Comparison of ENCODE assay signal across 8 cellular contexts in the genomic region with DNA sequence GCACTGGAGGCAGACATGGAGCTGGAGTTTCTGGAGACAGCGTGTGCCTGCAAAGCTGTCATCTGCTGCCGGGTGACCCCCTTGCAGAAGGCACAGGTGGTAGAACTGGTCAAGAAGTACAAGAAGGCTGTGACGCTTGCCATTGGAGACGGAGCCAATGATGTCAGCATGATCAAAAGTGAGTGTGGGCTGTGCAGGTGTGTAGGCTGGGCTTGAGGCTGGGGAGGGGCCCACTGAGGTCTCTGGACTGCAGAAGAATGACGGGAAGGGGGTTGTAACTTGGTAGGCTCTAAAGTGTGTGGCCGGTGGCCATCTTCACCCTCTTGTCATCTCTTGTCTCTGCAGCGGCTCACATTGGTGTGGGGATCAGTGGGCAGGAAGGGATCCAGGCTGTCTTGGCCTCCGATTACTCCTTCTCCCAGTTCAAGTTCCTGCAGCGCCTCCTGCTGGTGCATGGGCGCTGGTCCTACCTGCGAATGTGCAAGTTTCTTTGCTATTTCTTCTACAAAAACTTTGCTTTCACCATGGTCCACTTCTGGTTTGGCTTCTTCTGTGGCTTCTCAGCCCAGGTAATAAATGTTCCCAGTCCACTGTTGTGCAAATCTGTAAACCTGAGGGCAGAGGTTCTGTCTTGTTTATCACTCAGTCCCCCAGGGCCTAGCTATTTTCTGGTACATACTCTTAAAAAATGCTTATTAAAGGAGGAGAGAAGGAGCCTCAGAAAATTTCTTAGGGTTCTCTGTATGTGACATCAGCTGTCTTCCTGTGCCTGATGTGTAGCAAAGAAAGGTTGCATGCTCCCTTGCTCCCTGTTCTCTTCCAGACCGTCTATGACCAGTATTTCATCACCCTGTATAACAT. TPM values are rescaled to one million over a fixed set of nuclear protein-coding genes. Genes with fewer than 3 reads are reported as not detected.
DNase-seq lines count a peak whose midpoint lies in the region; ATAC-seq, FAIRE-seq and TF ChIP-seq lines count a peak whose summit lies in the region.

No MANE protein-coding gene starts in this region.

- H3K27me3 ChIP-seq in SU-DHL-6 (ENCODE audit: low read length) (no peaks in the 10 kb centered on the region), adipocyte (replicated peaks; ENCODE audit: control insufficient read depth, insufficient read depth, low read length) (no peaks in the 10 kb centered on the region)

- ATAC-seq in GM18909 (IDR thresholded peaks at IDR 0.05; ENCODE audit: poor library complexity, unreplicated experiment) = no peak

- no peak overlapping the region for H3K4me2 ChIP-seq in SU-DHL-6 (ENCODE audit: low read depth, low read length, poor library complexity, severe bottlenecking)

- TF ChIP-seq CTCF in SU-DHL-6 (IDR thresholded peaks at IDR 0.05; ENCODE audit: insufficient read depth, low read length, poor library complexity, severe bottlenecking) (peak; percentile 77), kidney (IDR thresholded peaks at IDR 0.05; ENCODE audit: borderline replicate concordance, extremely low read depth, insufficient read depth) (no peak)

- DNase-seq in NCI-H82 (lab: John Stamatoyannopoulos, UW) = peak; percentile 78
- DNase-seq in NCI-H82 treated with DMSO at 0.1 percent for 48 hours (lab: John Stamatoyannopoulos, UW; ENCODE audit: unreplicated experiment) = no peak
- DNase-seq in adipocyte (ENCODE audit: low read depth) = peak; percentile 62
- DNase-seq in kidney = peak; percentile 73
- DNase-seq in stimulated activated naive CD4-positive, alpha-beta T cell (lab: John Stamatoyannopoulos, UW) = peak; percentile 46 to 75 (median 60)
- DNase-seq in occipital lobe (lab: John Stamatoyannopoulos, UW) = no peak

- no peaks in the 10 kb centered on the region for H3K9me3 ChIP-seq in SU-DHL-6 (ENCODE audit: insufficient read depth, low read length)
- H3K9me3 ChIP-seq in adipocyte (ENCODE audit: control insufficient read depth, low read length) = no peaks in the 10 kb centered on the region
- H3K9me3 ChIP-seq in kidney (ENCODE audit: control insufficient read depth in 1 of 2, low read length in 2 of 2) = no peaks in the 10 kb centered on the region

- no peaks in the 10 kb centered on the region for H3K79me2 ChIP-seq in SU-DHL-6 (ENCODE audit: insufficient read depth, low read length)

- H3K36me3 ChIP-seq in SU-DHL-6 (ENCODE audit: low read length) (no peaks in the 10 kb centered on the region), adipocyte (ENCODE audit: control insufficient read depth, insufficient read depth, low read length, severe bottlenecking) (peaks cover 89% of the 10 kb centered on the region), kidney (ENCODE audit: control insufficient read depth in 1 of 2, insufficient read depth in 2 of 2, low read length in 2 of 2) (peaks cover 16 to 28% of the 10 kb centered on the region in 2 donors)

- no peaks in the 10 kb centered on the region for H4K20me1 ChIP-seq in SU-DHL-6 (ENCODE audit: low read depth, low read length)

- H2AFZ ChIP-seq in SU-DHL-6 (ENCODE audit: low read depth, low read length, severe bottlenecking) = no peak overlapping the region

- H3K27ac ChIP-seq in SU-DHL-6 (ENCODE audit: low read depth, low read length) (no peak overlapping the region), kidney (ENCODE audit: low read depth in 2 of 2, low read length in 2 of 2) (no peak overlapping the region)

- H3K9ac ChIP-seq in SU-DHL-6 (ENCODE audit: low read length) = no peak overlapping the region
- no peak overlapping the region for H3K9ac ChIP-seq in adipocyte (ENCODE audit: low read length)
- no peak overlapping the region for H3K9ac ChIP-seq in kidney (ENCODE audit: low read length in 2 of 2)

- intact Hi-C loops in kidney (cut with DNase I) = no loop called here

- no peak overlapping the region for H3K4me3 ChIP-seq in SU-DHL-6 (ENCODE audit: insufficient read depth, low read length, poor library complexity, severe bottlenecking)
- no peak overlapping the region for H3K4me3 ChIP-seq in adipocyte (ENCODE audit: low read length)
- H3K4me3 ChIP-seq in kidney (ENCODE audit: low read length in 2 of 2) = no peak overlapping the region

- no peaks in the 10 kb centered on the region for H3F3A ChIP-seq in SU-DHL-6 (ENCODE audit: insufficient read depth)

- FAIRE-seq in kidney (lab: Jason Lieb, UNC) = no peak

- no peaks in the 10 kb centered on the region for H3K4me1 ChIP-seq in adipocyte (ENCODE audit: control insufficient read depth, insufficient read depth, low read length)
- H3K4me1 ChIP-seq in kidney (ENCODE audit: control insufficient read depth in 1 of 2, insufficient read depth in 1 of 2, low read depth in 1 of 2, low read length in 2 of 2) = no peaks in the 10 kb centered on the region

- H3K9me2 ChIP-seq in SU-DHL-6 (replicated peaks; ENCODE audit: insufficient read depth, low read length) = no peaks in the 10 kb centered on the region

RNA-seq across cellular contexts. Expression of a gene that starts 19.9 kb away (rescaled TPM):
- total RNA-seq in kidney (40.9 TPM), occipital lobe (28.5 TPM)
- polyA plus RNA-seq in kidney (ENCODE audit: insufficient read depth, low read depth, low replicate concordance) = 6.2 TPM

RNA-seq across cellular contexts. Expression of a gene that starts 24.3 kb away (rescaled TPM):
- total RNA-seq in kidney (not detected), occipital lobe (not detected)
- polyA plus RNA-seq in kidney (ENCODE audit: insufficient read depth, low read depth, low replicate concordance) = not detected

RNA-seq across cellular contexts. Expression of a gene that starts 59.9 kb away (rescaled TPM):
- total RNA-seq in kidney (33.0 TPM), occipital lobe (2.8 TPM)
- 6.2 TPM for polyA plus RNA-seq in kidney (ENCODE audit: insufficient read depth, low read depth, low replicate concordance)

Comparison
In these comparisons a context has a peak if more than half of its experiments do, and no peak if none do; other contexts are left out.
1. DNase-seq: peak in NCI-H82 (single experiment), adipocyte (single experiment), kidney (single experiment) and stimulated activated naive CD4-positive, alpha-beta T cell (6 of 6); none in NCI-H82 treated with DMSO at 0.1 percent for 48 hours (single experiment) and occipital lobe (single experiment).